ENCODE assay signal across 22 cellular contexts in the genomic region with DNA sequence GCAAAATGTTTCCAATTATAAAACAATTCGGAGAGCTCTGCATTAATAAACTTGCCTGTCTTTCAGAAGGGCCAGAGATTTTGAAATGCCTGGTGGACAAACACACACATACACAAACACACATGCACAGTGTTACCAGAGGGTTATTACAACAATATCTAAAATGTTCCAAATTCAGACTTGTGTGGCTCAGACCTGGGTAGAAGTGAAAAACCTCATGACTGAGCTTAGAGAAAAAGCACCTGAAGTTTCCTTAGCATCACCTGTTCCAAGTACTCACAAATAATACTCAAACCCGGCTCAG.
"Had no signal": no experiment of that assay in that cellular context is flagged by ENCODE, and none has a peak within 500 bp of the region (broad histone marks: within the 10 kb centered on the region; RNA-seq: fewer than 3 reads in every experiment).

No MANE protein-coding gene starts in this region.

- H3K27me3 ChIP-seq: right atrium auricular region, vagina had no signal

- H3K4me3 ChIP-seq: esophagus muscularis mucosa, lower lobe of right lung, prostate gland, right atrium auricular region, sigmoid colon, stomach, tibial nerve, vagina had no signal

- DNase-seq: dermis blood vessel endothelial cell; effector memory CD4-positive, alpha-beta T cell; hypothalamus; immature natural killer cell; left ventricle myocardium superior; lower lobe of right lung; natural killer cell; nucleus accumbens; stimulated activated CD4-positive, alpha-beta T cell treated with anti-CD3 and anti-CD28 coated beads, Interleukin-4, amount 100 ng/mL, for 24 hours; stimulated activated naive CD4-positive, alpha-beta T cell treated with Interleukin-2 at 50 U/mL for 16 hours; stomach had no signal

- ATAC-seq: left ventricle myocardium superior; natural killer cell; stimulated activated effector memory CD8-positive, alpha-beta T cell treated with anti-CD3 and anti-CD28 coated beads, Interleukin-12 subunit alpha, Interleukin-12 subunit beta, amount 100 ng/mL, for 72 hours had no signal

- H3K27ac Mint-ChIP-seq: immature natural killer cell; natural killer cell; stimulated activated effector memory CD8-positive, alpha-beta T cell treated with anti-CD3 and anti-CD28 coated beads, Interleukin-12 subunit alpha, Interleukin-12 subunit beta, amount 100 ng/mL, for 72 hours had no signal

- H3K4me1 ChIP-seq: lower lobe of right lung, right atrium auricular region, stomach, vagina had no signal

- H3K27ac ChIP-seq: esophagus muscularis mucosa, lower lobe of right lung, right atrium auricular region, stomach, vagina had no signal

- H3K36me3 Mint-ChIP-seq: immature natural killer cell; natural killer cell; stimulated activated effector memory CD8-positive, alpha-beta T cell treated with anti-CD3 and anti-CD28 coated beads, Interleukin-12 subunit alpha, Interleukin-12 subunit beta, amount 100 ng/mL, for 72 hours had no signal

- H3K4me1 Mint-ChIP-seq: immature natural killer cell; natural killer cell; stimulated activated effector memory CD8-positive, alpha-beta T cell treated with anti-CD3 and anti-CD28 coated beads, Interleukin-12 subunit alpha, Interleukin-12 subunit beta, amount 100 ng/mL, for 72 hours had no signal

- H3K36me3 ChIP-seq: esophagus muscularis mucosa, lower lobe of right lung, prostate gland, right atrium auricular region, sigmoid colon, stomach, tibial nerve, vagina had no signal

- H3K9me3 Mint-ChIP-seq: immature natural killer cell; natural killer cell; stimulated activated effector memory CD8-positive, alpha-beta T cell treated with anti-CD3 and anti-CD28 coated beads, Interleukin-12 subunit alpha, Interleukin-12 subunit beta, amount 100 ng/mL, for 72 hours had no signal

- H3K4me3 Mint-ChIP-seq: immature natural killer cell; natural killer cell; stimulated activated effector memory CD8-positive, alpha-beta T cell treated with anti-CD3 and anti-CD28 coated beads, Interleukin-12 subunit alpha, Interleukin-12 subunit beta, amount 100 ng/mL, for 72 hours had no signal

- FAIRE-seq: colon, endothelial cell of umbilical vein, frontal cortex, keratinocyte had no signal

- H3K9me3 ChIP-seq: esophagus muscularis mucosa, lower lobe of right lung, prostate gland, right atrium auricular region, sigmoid colon, stomach, tibial nerve, vagina had no signal
